8 cellular contexts compared by ENCODE assay signal in genomic region chr13:44989941-44990340, GRCh38. TPM values are rescaled to one million over a fixed set of nuclear protein-coding genes. Genes with fewer than 3 reads are reported as not detected.
DNase-seq lines count a peak whose midpoint lies in the region; ATAC-seq and TF ChIP-seq lines count a peak whose summit lies in the region.

No MANE protein-coding gene starts in this region.

- TF ChIP-seq CTCF in DOHH2 (IDR thresholded peaks at IDR 0.05; ENCODE audit: low read depth, low read length, poor library complexity, severe bottlenecking), result no peak

- peaks cover 95% of the 10 kb centered on the region for H3K79me2 ChIP-seq in DOHH2 (ENCODE audit: control insufficient read depth, low read length)

- H3K36me3 Mint-ChIP-seq in activated naive CD8-positive, alpha-beta T cell treated with anti-CD3 and anti-CD28 coated beads for 36 hours, result peaks cover 18% of the 10 kb centered on the region
- H3K36me3 Mint-ChIP-seq in stimulated activated effector memory CD8-positive, alpha-beta T cell treated with anti-CD3 and anti-CD28 coated beads, Interleukin-12 subunit alpha, Interleukin-12 subunit beta, amount 100 ng/mL, for 72 hours, result peaks cover 33% of the 10 kb centered on the region

- H3K27ac Mint-ChIP-seq in activated naive CD8-positive, alpha-beta T cell treated with anti-CD3 and anti-CD28 coated beads for 36 hours, result peak overlapping the region; percentile 96
- H3K27ac Mint-ChIP-seq in stimulated activated effector memory CD8-positive, alpha-beta T cell treated with anti-CD3 and anti-CD28 coated beads, Interleukin-12 subunit alpha, Interleukin-12 subunit beta, amount 100 ng/mL, for 72 hours, result peak overlapping the region; percentile 97

- H3K9me3 ChIP-seq in DOHH2 (ENCODE audit: control insufficient read depth, insufficient read depth, low read length) (no peaks in the 10 kb centered on the region), iPS-18a (ENCODE audit: control insufficient read depth, low read depth, low read length) (no peaks in the 10 kb centered on the region)

- no peaks in the 10 kb centered on the region for H3K9me3 Mint-ChIP-seq in activated naive CD8-positive, alpha-beta T cell treated with anti-CD3 and anti-CD28 coated beads for 36 hours
- no peaks in the 10 kb centered on the region for H3K9me3 Mint-ChIP-seq in stimulated activated effector memory CD8-positive, alpha-beta T cell treated with anti-CD3 and anti-CD28 coated beads, Interleukin-12 subunit alpha, Interleukin-12 subunit beta, amount 100 ng/mL, for 72 hours

- H3K36me3 ChIP-seq in DOHH2 (ENCODE audit: control insufficient read depth, low read length), result peaks cover 14% of the 10 kb centered on the region
- H3K36me3 ChIP-seq in iPS-18a (ENCODE audit: control insufficient read depth, low read depth, low read length), result peaks cover 12% of the 10 kb centered on the region

- H3K9ac ChIP-seq in iPS-18a (ENCODE audit: low read length), result peak overlapping the region; percentile 84

- no peaks in the 10 kb centered on the region for H3K9me2 ChIP-seq in DOHH2 (replicated peaks; ENCODE audit: control insufficient read depth, low read length)

- H3K4me1 Mint-ChIP-seq in activated naive CD8-positive, alpha-beta T cell treated with anti-CD3 and anti-CD28 coated beads for 36 hours, result peaks cover 43% of the 10 kb centered on the region
- H3K4me1 Mint-ChIP-seq in stimulated activated effector memory CD8-positive, alpha-beta T cell treated with anti-CD3 and anti-CD28 coated beads, Interleukin-12 subunit alpha, Interleukin-12 subunit beta, amount 100 ng/mL, for 72 hours, result peaks cover 61% of the 10 kb centered on the region

- H3K27ac ChIP-seq in DOHH2 (ENCODE audit: low read depth, low read length) (no peak overlapping the region), iPS-18a (ENCODE audit: low read length) (no peak overlapping the region)

- H3K4me2 ChIP-seq in DOHH2 (ENCODE audit: low read length), result peak overlapping the region; percentile 68

- peak overlapping the region; percentile 97 for H3K4me3 Mint-ChIP-seq in activated naive CD8-positive, alpha-beta T cell treated with anti-CD3 and anti-CD28 coated beads for 36 hours
- peak overlapping the region; percentile 96 for H3K4me3 Mint-ChIP-seq in stimulated activated effector memory CD8-positive, alpha-beta T cell treated with anti-CD3 and anti-CD28 coated beads, Interleukin-12 subunit alpha, Interleukin-12 subunit beta, amount 100 ng/mL, for 72 hours

- H3K27me3 Mint-ChIP-seq in activated naive CD8-positive, alpha-beta T cell treated with anti-CD3 and anti-CD28 coated beads for 36 hours, result no peaks in the 10 kb centered on the region

- ATAC-seq in HG03196 (IDR thresholded peaks at IDR 0.05; ENCODE audit: unreplicated experiment) (peak; percentile 17), HG02571 (IDR thresholded peaks at IDR 0.05; ENCODE audit: unreplicated experiment) (no peak)
- peak; percentile 9 for ATAC-seq in stimulated activated effector memory CD8-positive, alpha-beta T cell treated with anti-CD3 and anti-CD28 coated beads, Interleukin-12 subunit alpha, Interleukin-12 subunit beta, amount 100 ng/mL, for 72 hours

- H4K20me1 ChIP-seq in DOHH2 (ENCODE audit: control insufficient read depth, insufficient read depth, low read depth, low read length), result no peaks in the 10 kb centered on the region

- peaks cover 24% of the 10 kb centered on the region for H3K4me1 ChIP-seq in DOHH2 (ENCODE audit: control insufficient read depth, low read length)
- H3K4me1 ChIP-seq in iPS-18a (ENCODE audit: control insufficient read depth, low read depth, low read length), result peaks cover 7% of the 10 kb centered on the region

- H3K4me3 ChIP-seq in DOHH2 (ENCODE audit: low read length) (peak overlapping the region; percentile 95), iPS-18a (ENCODE audit: low read length) (peak overlapping the region; percentile 84)

- no peak for DNase-seq in activated naive CD8-positive, alpha-beta T cell treated with anti-CD3 and anti-CD28 coated beads for 36 hours
- no peak for DNase-seq in stimulated activated effector memory CD8-positive, alpha-beta T cell treated with anti-CD3 and anti-CD28 coated beads, Interleukin-12 subunit alpha, Interleukin-12 subunit beta, amount 100 ng/mL, for 72 hours (ENCODE audit: low spot score in 2 of 2)
- no peak for DNase-seq in stimulated activated CD4-positive, alpha-beta T cell treated with anti-CD3 and anti-CD28 coated beads, Interleukin-1b, Interleukin-23, amount 100 ng/mL, for 48 hours
- DNase-seq in COLO829 (ENCODE audit: low spot score), result no peak

- no peaks in the 10 kb centered on the region for H3F3A ChIP-seq in DOHH2 (ENCODE audit: control insufficient read depth, insufficient read depth)

- no peaks in the 10 kb centered on the region for H3K27me3 ChIP-seq in DOHH2 (ENCODE audit: control insufficient read depth, low read length)
- no peaks in the 10 kb centered on the region for H3K27me3 ChIP-seq in iPS-18a (ENCODE audit: control insufficient read depth, insufficient read depth, low read length)

RNA-seq across cellular contexts. Expression of gene GPALPP1, which starts 0.6 kb away (rescaled TPM):
- 10 to 100 TPM; 29.1 to 32.2 TPM for total RNA-seq in activated naive CD8-positive, alpha-beta T cell treated with anti-CD3 and anti-CD28 coated beads for 36 hours

RNA-seq across cellular contexts. Expression of gene NUFIP1, which starts 0.7 kb away (rescaled TPM):
- 10 to 100 TPM; 14.1 to 14.4 TPM for total RNA-seq in activated naive CD8-positive, alpha-beta T cell treated with anti-CD3 and anti-CD28 coated beads for 36 hours
